ENCODE assay signal across 9 cellular contexts in the genomic region with DNA sequence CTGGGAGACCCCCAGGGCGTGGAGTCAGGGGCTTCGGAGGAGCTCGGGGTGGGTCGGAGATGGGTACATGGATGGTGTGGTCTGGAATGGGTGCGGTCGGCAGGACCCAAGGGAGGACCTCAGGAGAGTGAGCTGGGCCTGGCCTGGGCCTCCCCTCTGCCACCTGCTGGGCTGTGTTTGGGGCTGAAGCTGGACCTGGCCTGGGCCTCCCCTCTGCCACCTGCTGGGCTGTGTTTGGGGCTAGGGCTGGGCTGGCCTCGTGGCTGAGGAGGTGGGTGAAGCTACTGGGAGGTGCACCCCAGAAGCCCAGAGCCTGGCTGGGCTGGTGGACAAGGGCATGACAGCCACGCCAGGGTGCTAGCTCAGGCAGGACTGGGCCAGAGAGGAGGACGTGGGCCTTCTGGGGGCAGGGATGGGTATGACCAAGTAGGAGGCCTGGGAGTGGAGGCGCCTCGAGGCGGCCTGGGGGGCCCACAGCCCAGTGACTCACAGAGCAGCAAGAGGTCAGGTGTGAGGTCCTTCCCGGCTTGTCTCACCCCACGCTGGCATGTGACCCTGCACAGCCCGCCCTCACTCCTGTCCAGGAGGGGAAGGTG. TPM values are rescaled to one million over a fixed set of nuclear protein-coding genes. Genes with fewer than 3 reads are reported as not detected.
DNase-seq lines count a peak whose midpoint lies in the region; ATAC-seq and TF ChIP-seq lines count a peak whose summit lies in the region.
"Had no signal": no experiment of that assay in that cellular context is flagged by ENCODE, and none has a peak within 500 bp of the region (broad histone marks: within the 10 kb centered on the region; RNA-seq: fewer than 3 reads in every experiment).

No MANE protein-coding gene starts in this region.

- H3K56ac ChIP-seq in mesendoderm (ENCODE audit: low read length), result peak overlapping the region; percentile 22

- WGBS in mesendoderm (ENCODE audit: extremely low coverage, insufficient coverage, low lambda C conversion rate), result no CpG with 5 or more reads among the region's 15 CpGs

- no peak overlapping the region for H3K4me2 ChIP-seq in mesendoderm (ENCODE audit: low read length)

- H2AK5ac ChIP-seq in mesendoderm (ENCODE audit: low read length), result no peak overlapping the region

- ATAC-seq in GM21723 (IDR thresholded peaks at IDR 0.05; ENCODE audit: unreplicated experiment) (no peak), GM21367 (IDR thresholded peaks at IDR 0.05; ENCODE audit: unreplicated experiment) (no peak)

- no peak overlapping the region for H3K18ac ChIP-seq in mesendoderm (ENCODE audit: low read length)

- H3K23ac ChIP-seq in mesendoderm (ENCODE audit: low read length), result no peak overlapping the region

- H3K27me3 Mint-ChIP-seq in CD14-positive monocyte (ENCODE audit: low read depth in 3 of 3), result peaks cover 47 to 84% (median 69%) of the 10 kb centered on the region in 3 donors

- H3K4ac ChIP-seq in mesendoderm (ENCODE audit: low read depth, low read length), result no peak overlapping the region

- H3K27ac ChIP-seq in mesendoderm (ENCODE audit: low read depth, low read length), result no peak overlapping the region

- no peak overlapping the region for H2BK120ac ChIP-seq in mesendoderm (ENCODE audit: low read depth, low read length)

- H3K27me3 ChIP-seq in mesendoderm (ENCODE audit: insufficient read depth, low read length, poor library complexity), result no peaks in the 10 kb centered on the region

- H3K9me3 Mint-ChIP-seq in CD14-positive monocyte, result peaks cover 0 to 21% (median 3%) of the 10 kb centered on the region in 7 donors

- H2BK5ac ChIP-seq in mesendoderm (ENCODE audit: low read length), result no peak overlapping the region

- H3K4me1 ChIP-seq in mesendoderm (ENCODE audit: control insufficient read depth, low read depth, low read length), result peaks cover 15% of the 10 kb centered on the region

- no peak overlapping the region for H3K9ac ChIP-seq in mesendoderm (ENCODE audit: low read length)

- H3K4me1 Mint-ChIP-seq in CD14-positive monocyte, result peaks cover 7% of the 10 kb centered on the region

- no peaks in the 10 kb centered on the region for H3K79me2 ChIP-seq in mesendoderm (ENCODE audit: control insufficient read depth, insufficient read depth, low read length)

- no peak overlapping the region for H3K4me3 ChIP-seq in mesendoderm (ENCODE audit: low read length)

- H3K36me3 Mint-ChIP-seq in CD14-positive monocyte, result no peaks in the 10 kb centered on the region

- in situ Hi-C loops in T47D (cut with HindIII; ENCODE audit: low pct_unique_long_range_greater_than_20kb, low sequenced_read_pairs), result no loop called here

- H3K36me3 ChIP-seq in mesendoderm (ENCODE audit: control insufficient read depth, insufficient read depth, low read length), result no peaks in the 10 kb centered on the region

- H4K8ac ChIP-seq in mesendoderm (ENCODE audit: low read depth, low read length), result no peak overlapping the region

- no peak overlapping the region for H4K5ac ChIP-seq in mesendoderm (ENCODE audit: low read length)

- H3K79me1 ChIP-seq in mesendoderm (ENCODE audit: low read length), result no peaks in the 10 kb centered on the region

- H3K27ac Mint-ChIP-seq in CD14-positive monocyte, result no peak overlapping the region

- TF ChIP-seq CTCF in CD14-positive monocyte (IDR thresholded peaks at IDR 0.05), result peak; percentile 23

- no peak overlapping the region for H2BK15ac ChIP-seq in mesendoderm (replicated peaks; ENCODE audit: low read depth)

- DNase-seq in CD14-positive monocyte (ENCODE audit: low spot score) (no peak), HuH-7.5 (ENCODE audit: low spot score) (peak; percentile 89), T47D (ENCODE audit: low read depth in 1 of 2, low spot score in 1 of 2) (peak; percentile 59 to 73), mesendoderm (no peak), SHP77 treated with DMSO at 0.1 percent for 48 hours (lab: John Stamatoyannopoulos, UW) (no peak), mesenteric fat pad (ENCODE audit: low spot score) (no peak)
- DNase-seq: NCI-H748 treated with DMSO at 0.1 percent for 48 hours had no signal

- intact Hi-C loops in CD14-positive monocyte (cut with micrococcal nuclease), result no loop called here

- peak overlapping the region in 1 of 2 donors; percentile 51 for H3K4me3 Mint-ChIP-seq in CD14-positive monocyte

RNA-seq across cellular contexts. Expression of a gene that starts 14.5 kb away (rescaled TPM):
- polyA plus RNA-seq in CD14-positive monocyte, result not detected
- polyA plus RNA-seq in mesendoderm (2013, experiment 1 of 2), result 2.7 TPM
- polyA plus RNA-seq in mesendoderm (2013, experiment 2 of 2), result 2.2 TPM
- 2.8 TPM for total RNA-seq in mesenteric fat pad

RNA-seq across cellular contexts. Expression of a gene that starts 20.9 kb away (rescaled TPM):
- polyA plus RNA-seq in CD14-positive monocyte, result 10 to 100 TPM; 34.5 to 35.8 TPM
- 80.8 TPM for polyA plus RNA-seq in mesendoderm (2013, experiment 1 of 2)
- polyA plus RNA-seq in mesendoderm (2013, experiment 2 of 2), result 79.8 TPM
- total RNA-seq in mesenteric fat pad, result 49.8 TPM

RNA-seq across cellular contexts. Expression of a gene that starts 22.2 kb away (rescaled TPM):
- polyA plus RNA-seq in CD14-positive monocyte, result under 1 TPM; 0.31 to 0.71 TPM
- polyA plus RNA-seq in mesendoderm (2013, experiment 1 of 2), result 10.4 TPM
- 10.3 TPM for polyA plus RNA-seq in mesendoderm (2013, experiment 2 of 2)
- 8.8 TPM for total RNA-seq in mesenteric fat pad

RNA-seq across cellular contexts. Expression of a gene that starts 28.1 kb away (rescaled TPM):
- polyA plus RNA-seq in CD14-positive monocyte, result under 1 TPM; 0.21 to 0.62 TPM
- 0.20 TPM for polyA plus RNA-seq in mesendoderm (2013, experiment 1 of 2)
- 0.28 TPM for polyA plus RNA-seq in mesendoderm (2013, experiment 2 of 2)
- 0.39 TPM for total RNA-seq in mesenteric fat pad

RNA-seq across cellular contexts. Expression of a gene that starts 43.7 kb away (rescaled TPM):
- not detected for polyA plus RNA-seq in CD14-positive monocyte
- not detected for polyA plus RNA-seq in mesendoderm (2013, experiment 1 of 2)
- not detected for polyA plus RNA-seq in mesendoderm (2013, experiment 2 of 2)
- total RNA-seq in mesenteric fat pad, result not detected

Comparison
In these comparisons a context has a peak if more than half of its experiments do, and no peak if none do; other contexts are left out.
1. DNase-seq: peak in HuH-7.5 (single experiment) and T47D (2 of 2); none in CD14-positive monocyte (single experiment), mesendoderm (single experiment), SHP77 treated with DMSO at 0.1 percent for 48 hours (single experiment) and mesenteric fat pad (single experiment).